ENCODE assay signal across 25 cellular contexts in the genomic region with DNA sequence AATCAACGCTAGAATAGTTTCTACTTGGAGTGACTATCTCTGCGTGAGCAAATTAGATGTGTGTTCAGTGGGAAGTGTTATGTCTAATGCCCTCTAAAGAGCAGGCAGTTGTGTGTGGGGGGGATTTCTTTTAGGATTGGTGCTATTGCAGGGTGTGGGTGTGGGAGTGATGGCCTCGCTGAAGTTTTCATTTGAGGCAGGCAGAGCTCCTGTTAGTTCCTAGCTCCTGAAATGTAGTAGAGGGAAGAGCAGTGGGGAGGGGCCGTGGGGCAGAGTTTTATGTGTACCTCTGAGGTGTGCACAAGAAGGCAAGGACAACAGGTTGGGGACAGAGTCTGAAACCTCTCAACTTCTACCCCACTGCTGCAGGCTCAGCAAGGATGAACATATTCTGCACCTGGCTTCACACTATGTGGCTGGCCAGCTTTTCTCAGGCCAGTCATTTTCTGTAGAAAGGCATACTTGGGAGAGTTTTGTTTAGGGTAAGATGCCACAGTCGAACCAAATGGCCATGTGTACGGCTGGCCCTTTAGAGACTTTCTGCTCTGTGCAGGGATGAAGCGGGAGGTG.
DNase-seq lines count a peak whose midpoint lies in the region; TF ChIP-seq lines count a peak whose summit lies in the region.
"Had no signal": no experiment of that assay in that cellular context is flagged by ENCODE, and none has a peak within 500 bp of the region (broad histone marks: within the 10 kb centered on the region; RNA-seq: fewer than 3 reads in every experiment).

No MANE protein-coding gene starts in this region.

- H3K27ac Mint-ChIP-seq in Calu3 (ENCODE audit: unreplicated experiment) (peak overlapping the region; percentile 53), neural crest cell (ENCODE audit: unreplicated experiment) (peak overlapping the region; percentile 38)
- H3K27ac Mint-ChIP-seq: nephron; T-helper 1 cell treated with Interleukin-12 subunit alpha and Interleukin-12 subunit beta and Interleukin-4 antibody, amounts not matched to agents 30 μg/mL and 1 μg/mL, for 36 hours; WTC11 had no signal

- H3K27me3 Mint-ChIP-seq in Calu3 (ENCODE audit: unreplicated experiment) (no peaks in the 10 kb centered on the region), neural crest cell (ENCODE audit: low read depth) (no peaks in the 10 kb centered on the region)

- H3K79me2 ChIP-seq in mammary epithelial cell (ENCODE audit: insufficient read depth, low read length) = no peaks in the 10 kb centered on the region

- H3K36me3 Mint-ChIP-seq in Calu3 (ENCODE audit: insufficient read depth, unreplicated experiment) = peaks cover 19% of the 10 kb centered on the region
- peaks cover 2% of the 10 kb centered on the region for H3K36me3 Mint-ChIP-seq in neural crest cell (ENCODE audit: low read depth)
- H3K36me3 Mint-ChIP-seq: WTC11 had no signal

- no peak overlapping the region for H3K4me2 ChIP-seq in mammary epithelial cell (ENCODE audit: insufficient read depth, low read depth, low read length)

- no peak for TF ChIP-seq CTCF in Calu3 (IDR thresholded peaks at IDR 0.05; ENCODE audit: unreplicated experiment)
- no peak for TF ChIP-seq CTCF in NB4 (IDR thresholded peaks at IDR 0.05; ENCODE audit: low read depth, low read length)
- no peak for TF ChIP-seq CTCF in mammary epithelial cell (conservative IDR thresholded peaks at IDR 0.05 in 1 of 2, IDR thresholded peaks at IDR 0.05 in 1 of 2; ENCODE audit: extremely low read depth in 1 of 2, insufficient read depth in 1 of 2, low read depth in 1 of 2, low read length in 2 of 2)
- TF ChIP-seq CTCF in neural crest cell (conservative IDR thresholded peaks at IDR 0.05) = no peak

- dilution Hi-C loops in mammary epithelial cell (cut with HindIII; ENCODE audit: low sequenced_read_pairs) = loop anchor here (10.0 kb wide), 1 partner anchor 98 kb away; no protein-coding TSS in a partner anchor

- H3K9me3 Mint-ChIP-seq in Calu3 (ENCODE audit: low read depth, unreplicated experiment) = no peaks in the 10 kb centered on the region
- peaks cover 3% of the 10 kb centered on the region for H3K9me3 Mint-ChIP-seq in neural crest cell

- no peaks in the 10 kb centered on the region for H3K27me3 ChIP-seq in mammary epithelial cell (ENCODE audit: insufficient read depth, low read length)

- WGBS in mammary epithelial cell (ENCODE audit: low coverage, missing lambda C conversion rate) = 91% methylated on average over 7 of the region's 7 CpGs

- H3K9me3 ChIP-seq in mammary epithelial cell (replicated peaks; ENCODE audit: insufficient read depth, low read length) = no peaks in the 10 kb centered on the region

- peak overlapping the region; percentile 70 for H3K27ac ChIP-seq in mammary epithelial cell (ENCODE audit: insufficient read depth, low read depth, low read length)

- no peak for TF ChIP-seq POLR2A in NB4 (IDR thresholded peaks at IDR 0.05; ENCODE audit: extremely low read depth, insufficient read length)

- CTCF ChIA-PET in Calu3 (lab: Charles Lee) (no interaction called here), mammary epithelial cell (lab: Charles Lee; ENCODE audit: low non-redundant PET) (no interaction called here)

- H3K4me1 Mint-ChIP-seq in Calu3 (ENCODE audit: low read depth, unreplicated experiment) (peaks cover 55% of the 10 kb centered on the region), neural crest cell (peaks cover 8% of the 10 kb centered on the region)
- H3K4me1 Mint-ChIP-seq: nephron had no signal

- no peaks in the 10 kb centered on the region for H4K20me1 ChIP-seq in mammary epithelial cell (ENCODE audit: insufficient read depth, low read length)

- intact Hi-C loops in Calu3 (cut with micrococcal nuclease; ENCODE audit: unreplicated experiment) = loop anchor here (5.0 kb wide), 1 partner anchor 160 kb away; no protein-coding TSS in a partner anchor
- intact Hi-C loops in mammary epithelial cell (cut with micrococcal nuclease) = no loop called here

- DNase-seq in Calu3 (no peak), NB4 (ENCODE audit: low read depth) (peak; percentile 43), mammary epithelial cell (no peak), neural crest cell (ENCODE audit: low read depth, low spot score) (no peak), RKO (ENCODE audit: low spot score) (no peak), NCI-H2107 treated with DMSO at 0.1 percent for 48 hours (lab: John Stamatoyannopoulos, UW; ENCODE audit: unreplicated experiment) (no peak), AG20443 (ENCODE audit: low spot score) (no peak), germinal center (ENCODE audit: low spot score) (no peak)
- DNase-seq: activated CD4-positive, alpha-beta T cell treated with anti-CD3 and anti-CD28 coated beads, Interleukin-2, amount 50 U/mL, for 4 hours; activated naive CD4-positive, alpha-beta T cell treated with Interleukin-2 at 50 U/mL for 16 hours; activated T-cell treated with anti-CD3 and anti-CD28 coated beads for 4 hours; AML-193; aorta; central memory CD4-positive, alpha-beta T cell; GOT3; KBM-7; NCI-H1092; NCI-H2107; NCI-H524; posterior cingulate gyrus; SHP77; stimulated activated CD4-positive, alpha-beta T cell treated with anti-CD3 and anti-CD28 coated beads, Interleukin-2, amount 100 ng/mL, for 48 hours had no signal

- in situ Hi-C loops in mammary epithelial cell (cut with MboI; ENCODE audit: low sequenced_read_pairs in 2 of 2) = loop anchor here in 1 of 2 donors (10.0 kb wide), 1 partner anchor 182 kb away; no protein-coding TSS in a partner anchor

- H2AFZ ChIP-seq in mammary epithelial cell (ENCODE audit: low read depth, low read length) = no peak overlapping the region

- no peaks in the 10 kb centered on the region for H3K36me3 ChIP-seq in mammary epithelial cell (ENCODE audit: insufficient read depth, low read length)

- H3K4me1 ChIP-seq in mammary epithelial cell (ENCODE audit: insufficient read depth, low read length) = peaks cover 29% of the 10 kb centered on the region

- BruUV-seq in Calu3 (replicated peaks; lab: Mats Ljungman, UMichigan) (no TSS peak), mammary epithelial cell (replicated peaks; lab: Mats Ljungman, UMichigan) (no TSS peak)

- H3K4me3 ChIP-seq in NB4 (ENCODE audit: low read depth, low read length) (no peak overlapping the region), mammary epithelial cell (replicated peaks in 1 of 3; ENCODE audit: insufficient read depth in 1 of 3, low read depth in 2 of 3, low read length in 3 of 3) (no peak overlapping the region)

- H3K9ac ChIP-seq in mammary epithelial cell (ENCODE audit: insufficient read depth, low read length) = peak overlapping the region; percentile 21

- H3K4me3 Mint-ChIP-seq in Calu3 (ENCODE audit: low read depth, unreplicated experiment) (no peak overlapping the region), neural crest cell (no peak overlapping the region)
- H3K4me3 Mint-ChIP-seq: nephron; T-helper 1 cell treated with Interleukin-12 subunit alpha and Interleukin-12 subunit beta and Interleukin-4 antibody, amounts not matched to agents 30 μg/mL and 1 μg/mL, for 36 hours; WTC11 had no signal
